In the genomic region with DNA sequence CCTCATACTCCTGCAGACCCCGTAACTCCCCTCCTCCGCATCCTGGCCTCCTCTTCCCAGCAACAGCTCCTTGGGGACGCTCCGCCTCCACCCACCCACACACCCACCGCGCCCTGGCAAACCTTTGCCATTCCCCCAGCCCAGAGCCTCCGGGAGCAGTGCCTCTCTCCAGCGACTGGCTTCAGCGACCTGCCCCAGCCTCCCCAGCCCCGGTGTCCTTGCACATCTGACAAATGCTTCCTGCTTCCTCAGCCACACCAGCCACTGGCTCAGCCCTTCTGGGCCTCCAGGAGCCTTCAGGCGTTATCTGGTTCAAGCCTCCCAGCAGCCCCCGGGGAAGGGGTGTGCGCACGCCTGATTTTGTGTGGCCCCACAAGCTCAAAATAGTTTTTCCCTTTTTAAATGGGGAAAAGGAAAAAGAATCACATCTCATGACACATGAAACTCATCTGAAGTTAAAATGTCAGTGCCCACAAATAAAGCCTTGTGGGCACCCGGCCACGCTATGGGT, we compare ENCODE assay signal across 1 cellular context.
A peak's percentile ranks its signal among the peaks of the same experiment; 100 is the strongest.
TF ChIP-seq lines count a peak whose summit lies in the region.

No MANE protein-coding gene starts in this region.

TF ChIP-seq in HepG2, 621 proteins besides CTCF, POLR2A, EP300 and RAD21:
- TF ChIP-seq PRPF4 (IDR thresholded peaks at IDR 0.05; ENCODE audit: low read depth, low read length, poor library complexity, severe bottlenecking) = no peak
- no peak for TF ChIP-seq HNRNPLL (IDR thresholded peaks at IDR 0.05; ENCODE audit: low read depth, low read length, poor library complexity, severe bottlenecking)
- peak; percentile 52 for TF ChIP-seq ZNF883 (CRISPR knock-in tag; IDR thresholded peaks at IDR 0.05; ENCODE audit: not compliant biosample characterization)
- TF ChIP-seq ZNF547 (CRISPR knock-in tag; IDR thresholded peaks at IDR 0.05) = 0 out of 2 replicates have a peak, but pooled peaks have one; percentile 48
- TF ChIP-seq PHF5A (CRISPR knock-in tag; IDR thresholded peaks at IDR 0.05; ENCODE audit: low read depth, unreplicated experiment) = no peak
- TF ChIP-seq, protein P1, sequence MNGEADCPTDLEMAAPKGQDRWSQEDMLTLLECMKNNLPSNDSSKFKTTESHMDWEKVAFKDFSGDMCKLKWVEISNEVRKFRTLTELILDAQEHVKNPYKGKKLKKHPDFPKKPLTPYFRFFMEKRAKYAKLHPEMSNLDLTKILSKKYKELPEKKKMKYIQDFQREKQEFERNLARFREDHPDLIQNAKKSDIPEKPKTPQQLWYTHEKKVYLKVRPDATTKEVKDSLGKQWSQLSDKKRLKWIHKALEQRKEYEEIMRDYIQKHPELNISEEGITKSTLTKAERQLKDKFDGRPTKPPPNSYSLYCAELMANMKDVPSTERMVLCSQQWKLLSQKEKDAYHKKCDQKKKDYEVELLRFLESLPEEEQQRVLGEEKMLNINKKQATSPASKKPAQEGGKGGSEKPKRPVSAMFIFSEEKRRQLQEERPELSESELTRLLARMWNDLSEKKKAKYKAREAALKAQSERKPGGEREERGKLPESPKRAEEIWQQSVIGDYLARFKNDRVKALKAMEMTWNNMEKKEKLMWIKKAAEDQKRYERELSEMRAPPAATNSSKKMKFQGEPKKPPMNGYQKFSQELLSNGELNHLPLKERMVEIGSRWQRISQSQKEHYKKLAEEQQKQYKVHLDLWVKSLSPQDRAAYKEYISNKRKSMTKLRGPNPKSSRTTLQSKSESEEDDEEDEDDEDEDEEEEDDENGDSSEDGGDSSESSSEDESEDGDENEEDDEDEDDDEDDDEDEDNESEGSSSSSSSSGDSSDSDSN (CRISPR knock-in tag; IDR thresholded peaks at IDR 0.05) = 0 out of 2 replicates have a peak, but pooled peaks have one; percentile 2
- TF ChIP-seq NFE2 (CRISPR knock-in tag; IDR thresholded peaks at IDR 0.05) = no peak
- no peak for TF ChIP-seq MLLT10 (CRISPR knock-in tag; IDR thresholded peaks at IDR 0.05)
- TF ChIP-seq MAF1 (CRISPR knock-in tag; IDR thresholded peaks at IDR 0.05; ENCODE audit: borderline replicate concordance) = no peak
- TF ChIP-seq, protein P2, sequence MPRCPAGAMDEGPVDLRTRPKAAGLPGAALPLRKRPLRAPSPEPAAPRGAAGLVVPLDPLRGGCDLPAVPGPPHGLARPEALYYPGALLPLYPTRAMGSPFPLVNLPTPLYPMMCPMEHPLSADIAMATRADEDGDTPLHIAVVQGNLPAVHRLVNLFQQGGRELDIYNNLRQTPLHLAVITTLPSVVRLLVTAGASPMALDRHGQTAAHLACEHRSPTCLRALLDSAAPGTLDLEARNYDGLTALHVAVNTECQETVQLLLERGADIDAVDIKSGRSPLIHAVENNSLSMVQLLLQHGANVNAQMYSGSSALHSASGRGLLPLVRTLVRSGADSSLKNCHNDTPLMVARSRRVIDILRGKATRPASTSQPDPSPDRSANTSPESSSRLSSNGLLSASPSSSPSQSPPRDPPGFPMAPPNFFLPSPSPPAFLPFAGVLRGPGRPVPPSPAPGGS (CRISPR knock-in tag; IDR thresholded peaks at IDR 0.05) = 0 out of 2 replicates have a peak, but pooled peaks have one; percentile 27
- 0 out of 2 replicates have a peak, but pooled peaks have one; percentile 55 for TF ChIP-seq ZNF598 (CRISPR knock-in tag; IDR thresholded peaks at IDR 0.05; ENCODE audit: borderline replicate concordance)
